In genomic region chr6:42226251-42227143, GRCh38 we compare ENCODE assay signal across 1 cellular context.
TF ChIP-seq lines count a peak whose summit lies in the region.

No MANE protein-coding gene starts in this region.

TF ChIP-seq in K562, 482 proteins besides CTCF, POLR2A, EP300 and RAD21 (continues in another document):
- TF ChIP-seq TBL1XR1 (IDR thresholded peaks at IDR 0.05; ENCODE audit: low read length in 2 of 2) = peak in 1 of 2 experiments; percentile 17; a peak in 1 of 4 replicates
- peak; percentile 50 for TF ChIP-seq NUFIP1 (IDR thresholded peaks at IDR 0.05; ENCODE audit: partially characterized antibody)
- TF ChIP-seq ZFP36 (IDR thresholded peaks at IDR 0.05; ENCODE audit: low read depth, low read length, partially characterized antibody) = no peak
- 0 out of 2 replicates have a peak, but pooled peaks have one; percentile 11 for TF ChIP-seq GTF2A2 (tag; IDR thresholded peaks at IDR 0.05)
- TF ChIP-seq PHTF2 (CRISPR knock-in tag; IDR thresholded peaks at IDR 0.05) = no peak
- TF ChIP-seq, protein P1, sequence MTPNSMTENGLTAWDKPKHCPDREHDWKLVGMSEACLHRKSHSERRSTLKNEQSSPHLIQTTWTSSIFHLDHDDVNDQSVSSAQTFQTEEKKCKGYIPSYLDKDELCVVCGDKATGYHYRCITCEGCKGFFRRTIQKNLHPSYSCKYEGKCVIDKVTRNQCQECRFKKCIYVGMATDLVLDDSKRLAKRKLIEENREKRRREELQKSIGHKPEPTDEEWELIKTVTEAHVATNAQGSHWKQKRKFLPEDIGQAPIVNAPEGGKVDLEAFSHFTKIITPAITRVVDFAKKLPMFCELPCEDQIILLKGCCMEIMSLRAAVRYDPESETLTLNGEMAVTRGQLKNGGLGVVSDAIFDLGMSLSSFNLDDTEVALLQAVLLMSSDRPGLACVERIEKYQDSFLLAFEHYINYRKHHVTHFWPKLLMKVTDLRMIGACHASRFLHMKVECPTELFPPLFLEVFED (CRISPR knock-in tag; conservative IDR thresholded peaks at IDR 0.05) = no peak
- 0 out of 2 replicates have a peak, but pooled peaks have one; percentile 56 for TF ChIP-seq NFRKB (IDR thresholded peaks at IDR 0.05; ENCODE audit: low read depth)
- TF ChIP-seq CXXC5 (CRISPR knock-in tag; IDR thresholded peaks at IDR 0.05) = 0 out of 2 replicates have a peak, but pooled peaks have one; percentile 26
- TF ChIP-seq ZC3H8 (IDR thresholded peaks at IDR 0.05) = no peak
- TF ChIP-seq SP1 (CRISPR knock-in tag; IDR thresholded peaks at IDR 0.05) = 0 out of 2 replicates have a peak, but pooled peaks have one; percentile 35
- TF ChIP-seq HDAC1 (IDR thresholded peaks at IDR 0.05) = peak in 1 of 2 experiments; percentile 38; a peak in 1 of 4 replicates
- peak; percentile 37; the same call in 1 of the 2 replicates for TF ChIP-seq L3MBTL2 (IDR thresholded peaks at IDR 0.05)
- TF ChIP-seq, protein P2, sequence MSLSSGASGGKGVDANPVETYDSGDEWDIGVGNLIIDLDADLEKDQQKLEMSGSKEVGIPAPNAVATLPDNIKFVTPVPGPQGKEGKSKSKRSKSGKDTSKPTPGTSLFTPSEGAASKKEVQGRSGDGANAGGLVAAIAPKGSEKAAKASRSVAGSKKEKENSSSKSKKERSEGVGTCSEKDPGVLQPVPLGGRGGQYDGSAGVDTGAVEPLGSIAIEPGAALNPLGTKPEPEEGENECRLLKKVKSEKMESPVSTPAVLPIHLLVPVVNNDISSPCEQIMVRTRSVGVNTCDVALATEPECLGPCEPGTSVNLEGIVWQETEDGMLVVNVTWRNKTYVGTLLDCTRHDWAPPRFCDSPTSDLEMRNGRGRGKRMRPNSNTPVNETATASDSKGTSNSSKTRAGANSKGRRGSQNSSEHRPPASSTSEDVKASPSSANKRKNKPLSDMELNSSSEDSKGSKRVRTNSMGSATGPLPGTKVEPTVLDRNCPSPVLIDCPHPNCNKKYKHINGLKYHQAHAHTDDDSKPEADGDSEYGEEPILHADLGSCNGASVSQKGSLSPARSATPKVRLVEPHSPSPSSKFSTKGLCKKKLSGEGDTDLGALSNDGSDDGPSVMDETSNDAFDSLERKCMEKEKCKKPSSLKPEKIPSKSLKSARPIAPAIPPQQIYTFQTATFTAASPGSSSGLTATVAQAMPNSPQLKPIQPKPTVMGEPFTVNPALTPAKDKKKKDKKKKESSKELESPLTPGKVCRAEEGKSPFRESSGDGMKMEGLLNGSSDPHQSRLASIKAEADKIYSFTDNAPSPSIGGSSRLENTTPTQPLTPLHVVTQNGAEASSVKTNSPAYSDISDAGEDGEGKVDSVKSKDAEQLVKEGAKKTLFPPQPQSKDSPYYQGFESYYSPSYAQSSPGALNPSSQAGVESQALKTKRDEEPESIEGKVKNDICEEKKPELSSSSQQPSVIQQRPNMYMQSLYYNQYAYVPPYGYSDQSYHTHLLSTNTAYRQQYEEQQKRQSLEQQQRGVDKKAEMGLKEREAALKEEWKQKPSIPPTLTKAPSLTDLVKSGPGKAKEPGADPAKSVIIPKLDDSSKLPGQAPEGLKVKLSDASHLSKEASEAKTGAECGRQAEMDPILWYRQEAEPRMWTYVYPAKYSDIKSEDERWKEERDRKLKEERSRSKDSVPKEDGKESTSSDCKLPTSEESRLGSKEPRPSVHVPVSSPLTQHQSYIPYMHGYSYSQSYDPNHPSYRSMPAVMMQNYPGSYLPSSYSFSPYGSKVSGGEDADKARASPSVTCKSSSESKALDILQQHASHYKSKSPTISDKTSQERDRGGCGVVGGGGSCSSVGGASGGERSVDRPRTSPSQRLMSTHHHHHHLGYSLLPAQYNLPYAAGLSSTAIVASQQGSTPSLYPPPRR (CRISPR knock-in tag; IDR thresholded peaks at IDR 0.05; ENCODE audit: borderline replicate concordance) = 0 out of 2 replicates have a peak, but pooled peaks have one; percentile 31
- peak; percentile 24; the same call in 1 of the 2 replicates for TF ChIP-seq SOX6 (IDR thresholded peaks at IDR 0.05)
- TF ChIP-seq STAT5B (CRISPR knock-in tag; IDR thresholded peaks at IDR 0.05) = no peak
- TF ChIP-seq KDM5B (IDR thresholded peaks at IDR 0.05; ENCODE audit: insufficient replicate concordance, low read depth, low read length) = peak; percentile 22
- TF ChIP-seq SREBF1 (IDR thresholded peaks at IDR 0.05; ENCODE audit: borderline replicate concordance, low read depth, low read length) = 0 out of 2 replicates have a peak, but pooled peaks have one; percentile 8
- TF ChIP-seq, protein P3, sequence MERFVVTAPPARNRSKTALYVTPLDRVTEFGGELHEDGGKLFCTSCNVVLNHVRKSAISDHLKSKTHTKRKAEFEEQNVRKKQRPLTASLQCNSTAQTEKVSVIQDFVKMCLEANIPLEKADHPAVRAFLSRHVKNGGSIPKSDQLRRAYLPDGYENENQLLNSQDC (CRISPR knock-in tag; IDR thresholded peaks at IDR 0.05) = no peak
- peak; percentile 59 for TF ChIP-seq NFIC (IDR thresholded peaks at IDR 0.05)
- TF ChIP-seq SMAD4 (CRISPR knock-in tag; conservative IDR thresholded peaks at IDR 0.05) = 0 out of 2 replicates have a peak, but pooled peaks have one; percentile 18
- TF ChIP-seq FOSL1 (tag; conservative IDR thresholded peaks at IDR 0.05) = peak; percentile 76
- TF ChIP-seq ATF3 (IDR thresholded peaks at IDR 0.05) = peak; percentile 49; the same call in 1 of the 2 replicates
- no peak for TF ChIP-seq ATF3 (CRISPR knock-in tag; conservative IDR thresholded peaks at IDR 0.05)
- no peak for TF ChIP-seq CHD4 (IDR thresholded peaks at IDR 0.05; ENCODE audit: insufficient read depth, insufficient replicate concordance, low read depth, low read length, poor library complexity, severe bottlenecking)
- TF ChIP-seq NFE2 (IDR thresholded peaks at IDR 0.05; ENCODE audit: low read depth) = 0 out of 2 replicates have a peak, but pooled peaks have one; percentile 15
- no peak for TF ChIP-seq CBFA2T3 (IDR thresholded peaks at IDR 0.05)
- TF ChIP-seq, protein P4, sequence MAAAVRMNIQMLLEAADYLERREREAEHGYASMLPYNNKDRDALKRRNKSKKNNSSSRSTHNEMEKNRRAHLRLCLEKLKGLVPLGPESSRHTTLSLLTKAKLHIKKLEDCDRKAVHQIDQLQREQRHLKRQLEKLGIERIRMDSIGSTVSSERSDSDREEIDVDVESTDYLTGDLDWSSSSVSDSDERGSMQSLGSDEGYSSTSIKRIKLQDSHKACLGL (CRISPR knock-in tag; IDR thresholded peaks at IDR 0.05; ENCODE audit: borderline replicate concordance, poor library complexity, severe bottlenecking) = no peak
- peak; percentile 40; the same call in 1 of the 2 replicates for TF ChIP-seq DPF2 (IDR thresholded peaks at IDR 0.05)
- TF ChIP-seq JUN (IDR thresholded peaks at IDR 0.05; ENCODE audit: borderline replicate concordance, low read depth, low read length) = no peak
- no peak for TF ChIP-seq JUN (CRISPR knock-in tag; IDR thresholded peaks at IDR 0.05; ENCODE audit: borderline replicate concordance)
- no peak for TF ChIP-seq HDAC3 (IDR thresholded peaks at IDR 0.05; ENCODE audit: borderline replicate concordance, partially characterized antibody)
- no peak for TF ChIP-seq ZNF407 (IDR thresholded peaks at IDR 0.05; ENCODE audit: low read depth)
- TF ChIP-seq ZNF592 (IDR thresholded peaks at IDR 0.05) = peak; percentile 42; the same call in 1 of the 2 replicates
- TF ChIP-seq, protein P5, sequence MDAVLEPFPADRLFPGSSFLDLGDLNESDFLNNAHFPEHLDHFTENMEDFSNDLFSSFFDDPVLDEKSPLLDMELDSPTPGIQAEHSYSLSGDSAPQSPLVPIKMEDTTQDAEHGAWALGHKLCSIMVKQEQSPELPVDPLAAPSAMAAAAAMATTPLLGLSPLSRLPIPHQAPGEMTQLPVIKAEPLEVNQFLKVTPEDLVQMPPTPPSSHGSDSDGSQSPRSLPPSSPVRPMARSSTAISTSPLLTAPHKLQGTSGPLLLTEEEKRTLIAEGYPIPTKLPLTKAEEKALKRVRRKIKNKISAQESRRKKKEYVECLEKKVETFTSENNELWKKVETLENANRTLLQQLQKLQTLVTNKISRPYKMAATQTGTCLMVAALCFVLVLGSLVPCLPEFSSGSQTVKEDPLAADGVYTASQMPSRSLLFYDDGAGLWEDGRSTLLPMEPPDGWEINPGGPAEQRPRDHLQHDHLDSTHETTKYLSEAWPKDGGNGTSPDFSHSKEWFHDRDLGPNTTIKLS (IDR thresholded peaks at IDR 0.05; ENCODE audit: borderline replicate concordance, low read depth) = no peak
